Comparison of ENCODE assay signal across 1 cellular context in genomic region chr7:103651978-103652377, GRCh38.
TF ChIP-seq lines count a peak whose summit lies in the region.

No MANE protein-coding gene starts in this region.

TF ChIP-seq in IMR-90, 13 proteins besides CTCF, POLR2A, EP300 and RAD21 (continued from another document):
- TF ChIP-seq CHD1 (IDR thresholded peaks at IDR 0.05; ENCODE audit: low read depth, low read length) (no peak), SMC3 (IDR thresholded peaks at IDR 0.05; ENCODE audit: low read depth, low read length) (no peak), MXI1 (IDR thresholded peaks at IDR 0.05; ENCODE audit: borderline replicate concordance, low read depth, low read length) (no peak), FOS (IDR thresholded peaks at IDR 0.05; ENCODE audit: low read depth, low read length) (no peak), CEBPB (IDR thresholded peaks at IDR 0.05; ENCODE audit: low read depth, low read length) (no peak), RFX5 (IDR thresholded peaks at IDR 0.05; ENCODE audit: low read depth, low read length) (no peak), USF2 (IDR thresholded peaks at IDR 0.05; ENCODE audit: low read depth, low read length) (no peak), BHLHE40 (IDR thresholded peaks at IDR 0.05; ENCODE audit: low read depth, low read length) (no peak), NFE2L2 (IDR thresholded peaks at IDR 0.05; ENCODE audit: low read depth, low read length) (no peak), MAFK (IDR thresholded peaks at IDR 0.05; ENCODE audit: low read depth, low read length) (no peak), ELK1 (IDR thresholded peaks at IDR 0.05; ENCODE audit: borderline replicate concordance, low read depth, low read length) (no peak), RCOR1 (IDR thresholded peaks at IDR 0.05; ENCODE audit: insufficient replicate concordance, low read length) (no peak)
